In genomic region chr15:91099616-91100560, GRCh38 we compare ENCODE assay signal across 1 cellular context.
TF ChIP-seq lines count a peak whose summit lies in the region.

Gene SV2B, plus strand, starts transcription at chr15:91100257. Its CDS starts 126,007 bp downstream, at chr15:91226264.

TF ChIP-seq in GM12878, 131 proteins besides CTCF, POLR2A, EP300 and RAD21 (continued from another document):
- TF ChIP-seq ZBTB11 (CRISPR knock-in tag; IDR thresholded peaks at IDR 0.05) (no peak), KLF5 (IDR thresholded peaks at IDR 0.05; ENCODE audit: partially characterized antibody) (no peak)
